ENCODE assay signal across 10 cellular contexts in genomic region chr3:126266291-126266840, GRCh38.
A peak's percentile ranks its signal among the peaks of the same experiment; 100 is the strongest.
DNase-seq lines count a peak whose midpoint lies in the region; ATAC-seq and TF ChIP-seq lines count a peak whose summit lies in the region.
"Had no signal": no experiment of that assay in that cellular context is flagged by ENCODE, and none has a peak within 500 bp of the region (broad histone marks: within the 10 kb centered on the region; RNA-seq: fewer than 3 reads in every experiment).

No MANE protein-coding gene starts in this region.

- H3K27ac ChIP-seq in fibroblast of lung (ENCODE audit: insufficient read depth, low read length) (peak overlapping the region; percentile 78), mesodermal cell (ENCODE audit: low read depth, low read length, severe bottlenecking) (peak overlapping the region; percentile 98), tibial artery (peak overlapping the region; percentile 89 to 92), colonic mucosa (no peak overlapping the region)

- intact Hi-C loops in tibial artery (cut with DNase I; ENCODE audit: low total_unique reads) (loop anchor here (2.0 to 10.0 kb wide), 2 partner anchors 90 to 208 kb away; partner anchors contain the start of genes KLF15 and ZXDC), colonic mucosa (cut with DNase I) (no loop called here)

- H3K27me3 ChIP-seq in fibroblast of lung (ENCODE audit: control insufficient read depth, insufficient read depth, low read length) (no peaks in the 10 kb centered on the region), tibial artery (no peaks in the 10 kb centered on the region), colonic mucosa (peaks cover 14% of the 10 kb centered on the region)

- no peak overlapping the region for H3K9ac ChIP-seq in fibroblast of lung (ENCODE audit: insufficient read depth, low read length)
- H3K9ac ChIP-seq in colonic mucosa (ENCODE audit: low read depth in 2 of 2, low read length in 2 of 2): no peak overlapping the region

- no peaks in the 10 kb centered on the region for H3K79me2 ChIP-seq in fibroblast of lung (ENCODE audit: control insufficient read depth, insufficient read depth, low read length)

- peaks cover 14% of the 10 kb centered on the region for H3K4me1 ChIP-seq in fibroblast of lung (ENCODE audit: control insufficient read depth, extremely low read depth, insufficient read depth, low read length)
- peaks cover 21% of the 10 kb centered on the region for H3K4me1 ChIP-seq in mesodermal cell (ENCODE audit: control insufficient read depth, insufficient read depth, low read length, poor library complexity, severe bottlenecking)
- peaks cover 24 to 71% (median 53%) of the 10 kb centered on the region in 4 donors for H3K4me1 ChIP-seq in tibial artery
- no peaks in the 10 kb centered on the region for H3K4me1 ChIP-seq in colonic mucosa

- H3K9me3 ChIP-seq in fibroblast of lung (ENCODE audit: control insufficient read depth, insufficient read depth, low read depth, low read length) (no peaks in the 10 kb centered on the region), mesodermal cell (ENCODE audit: control insufficient read depth, low read length) (peaks cover 4% of the 10 kb centered on the region), tibial artery (no peaks in the 10 kb centered on the region), colonic mucosa (no peaks in the 10 kb centered on the region)
- H3K9me3 ChIP-seq: spleen had no signal

- H2AFZ ChIP-seq in fibroblast of lung (ENCODE audit: low read length): no peak overlapping the region

- no peak overlapping the region for H3K4me3 ChIP-seq in fibroblast of lung (replicated peaks in 1 of 4; ENCODE audit: control extremely low read depth in 1 of 4, insufficient read depth in 1 of 4, low read depth in 3 of 4, low read length in 4 of 4)
- H3K4me3 ChIP-seq in mesodermal cell (ENCODE audit: extremely low read depth, insufficient read depth, low read length, poor library complexity, severe bottlenecking): no peak overlapping the region
- H3K4me3 ChIP-seq in tibial artery: peak overlapping the region; percentile 38 to 46
- no peak overlapping the region for H3K4me3 ChIP-seq in colonic mucosa

- no peak overlapping the region for H3K4me2 ChIP-seq in fibroblast of lung (ENCODE audit: extremely low read depth, insufficient read depth, low read length)

- ATAC-seq in GM18498 (IDR thresholded peaks at IDR 0.05; ENCODE audit: unreplicated experiment): no peak
- ATAC-seq in HG02938 (IDR thresholded peaks at IDR 0.05; ENCODE audit: unreplicated experiment): no peak

- DNase-seq in NCI-H226 (peak; percentile 36), fibroblast of lung (ENCODE audit: low read depth in 2 of 2) (peak in 1 of 2 donors; percentile 68), tibial artery (peak; percentile 86 to 98), colonic mucosa (no peak)
- no peak for DNase-seq in activated T-cell treated with anti-CD3 and anti-CD28 coated beads, Interleukin-2, amount 50 U/mL, for 1 hour
- DNase-seq: central memory CD4-positive, alpha-beta T cell; spleen had no signal

- 76 to 77% methylated on average over 12 to 14 of the region's 15 CpGs for WGBS in mesodermal cell (ENCODE audit: insufficient coverage in 2 of 2), 2 experiments

- H3K36me3 ChIP-seq in fibroblast of lung (ENCODE audit: control insufficient read depth, insufficient read depth, low read length) (no peaks in the 10 kb centered on the region), mesodermal cell (ENCODE audit: control insufficient read depth, insufficient read depth, low read length) (no peaks in the 10 kb centered on the region), tibial artery (no peaks in the 10 kb centered on the region), colonic mucosa (no peaks in the 10 kb centered on the region)
- H3K36me3 ChIP-seq: spleen had no signal

- no peak for TF ChIP-seq CTCF in fibroblast of lung (conservative IDR thresholded peaks at IDR 0.05 in 1 of 2, IDR thresholded peaks at IDR 0.05 in 1 of 2; ENCODE audit: low read depth in 1 of 2, low read length in 2 of 2)
- TF ChIP-seq CTCF in tibial artery (IDR thresholded peaks at IDR 0.05): no peak
- TF ChIP-seq CTCF in colonic mucosa (IDR thresholded peaks at IDR 0.05): no peak

- no peaks in the 10 kb centered on the region for H4K20me1 ChIP-seq in fibroblast of lung (ENCODE audit: control insufficient read depth, extremely low read depth, insufficient read depth, low read length)

Comparison
In these comparisons a context has a peak if more than half of its experiments do, and no peak if none do; other contexts are left out.
1. DNase-seq: peak in NCI-H226 (single experiment) and tibial artery (2 of 2); none in activated T-cell treated with anti-CD3 and anti-CD28 coated beads, Interleukin-2, amount 50 U/mL, for 1 hour (single experiment) and colonic mucosa (single experiment).
2. H3K4me3 ChIP-seq: peak in tibial artery (2 of 2); none in fibroblast of lung (0 of 4), mesodermal cell (single experiment) and colonic mucosa (single experiment).